ENCODE assay signal across 8 cellular contexts in the genomic region with DNA sequence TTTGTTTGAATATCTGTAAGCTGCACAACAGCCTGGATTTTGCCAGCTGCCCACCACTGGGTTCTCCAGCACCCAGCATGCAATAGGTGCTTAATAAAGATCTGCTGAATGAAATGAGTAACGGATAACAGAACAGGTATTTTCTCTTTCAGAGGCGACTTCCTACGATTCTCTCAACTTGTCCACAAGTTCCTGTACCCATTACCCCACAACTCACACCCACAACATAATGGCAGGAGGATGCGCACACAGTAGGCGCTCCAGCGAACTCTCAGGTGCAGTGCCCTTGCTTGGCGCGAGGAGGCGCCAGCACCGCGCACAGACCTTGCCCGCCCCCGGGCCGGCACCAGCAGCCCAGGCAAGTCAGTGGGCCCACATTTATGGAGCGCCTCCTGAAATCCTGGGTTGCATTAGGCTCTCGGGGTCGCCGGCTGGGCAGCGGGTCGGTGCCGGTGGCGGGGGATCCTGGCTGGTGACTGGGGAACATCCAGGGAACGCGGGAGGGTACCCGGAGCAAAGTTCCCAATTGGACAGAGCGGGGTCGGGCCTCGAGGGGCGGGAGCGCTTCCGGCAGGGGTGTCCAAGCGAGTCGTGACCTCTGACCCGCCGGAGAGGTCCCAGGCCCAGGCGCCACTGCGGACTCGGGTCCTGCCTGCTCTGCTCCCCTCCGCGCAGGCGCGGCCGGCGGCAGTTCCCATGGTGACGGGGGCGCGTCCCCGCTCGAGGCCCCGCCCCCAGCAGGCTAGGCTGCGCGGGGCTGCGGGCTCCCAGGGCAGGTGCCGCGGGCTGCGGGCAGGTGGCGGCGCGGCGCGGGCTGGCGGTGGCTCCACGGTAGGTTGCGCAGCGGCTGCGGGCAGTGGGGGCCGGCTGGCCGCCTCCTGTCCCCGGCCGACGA. TPM values are rescaled to one million over a fixed set of nuclear protein-coding genes. Genes with fewer than 3 reads are reported as not detected.
A peak's percentile ranks its signal among the peaks of the same experiment; 100 is the strongest.
DNase-seq lines count a peak whose midpoint lies in the region; ATAC-seq and TF ChIP-seq lines count a peak whose summit lies in the region.

A gene (plus strand): TSS at position 775 of the 895 bp plus-strand sequence. CDS start 75,284 bp downstream, outside the sequence.

- H3K4me3 ChIP-seq in Caco-2 (ENCODE audit: low read depth, low read length) (peak within 1 kb of the TSS; percentile 96), iPS DF 6.9 (ENCODE audit: low read length) (peak within 1 kb of the TSS; percentile 60)

- H3K4me3 Mint-ChIP-seq in Caco-2 (ENCODE audit: unreplicated experiment), result peak within 1 kb of the TSS; percentile 99
- peak within 1 kb of the TSS; percentile 90 to 99 (median 96) for H3K4me3 Mint-ChIP-seq in brain

- peak; percentile 93 to 97 for DNase-seq in Caco-2
- peak; percentile 37 for DNase-seq in H4 (ENCODE audit: low spot score)
- DNase-seq in NCI-H2107 (lab: John Stamatoyannopoulos, UW), result peak; percentile 37
- DNase-seq in UCSD-AML1 (lab: John Stamatoyannopoulos, UW; ENCODE audit: unreplicated experiment), result peak; percentile 86
- peak; percentile 88 for DNase-seq in iPS DF 6.9 (ENCODE audit: low read depth, low spot score)
- DNase-seq in sciatic nerve (ENCODE audit: low spot score), result peak; percentile 93

- POLR2A ChIA-PET in Caco-2 (lab: Charles Lee), result no interaction called here

- no CpG with 5 or more reads among the region's 71 CpGs for WGBS in iPS DF 6.9 (ENCODE audit: insufficient coverage, insufficient read length)

- peak; percentile 96 for ATAC-seq in sciatic nerve
- ATAC-seq in GM18861 (IDR thresholded peaks at IDR 0.05; ENCODE audit: unreplicated experiment), result no peak

- H3K4me1 Mint-ChIP-seq in Caco-2 (ENCODE audit: low read depth, unreplicated experiment) (peaks cover 8% of the 10 kb centered on the region), brain (peaks cover 33% of the 10 kb centered on the region)

- H3K36me3 ChIP-seq in Caco-2 (ENCODE audit: control insufficient read depth, insufficient read depth, low read length), result no peaks in the 10 kb centered on the region
- no peaks in the 10 kb centered on the region for H3K36me3 ChIP-seq in iPS DF 6.9 (ENCODE audit: control insufficient read depth, insufficient read depth, low read length)

- intact Hi-C loops in Caco-2 (cut with micrococcal nuclease; ENCODE audit: unreplicated experiment) (loop anchor here (1.0 to 5.0 kb wide), 2 partner anchors 75 to 96 kb away; no protein-coding TSS in a partner anchor), sciatic nerve (cut with DNase I) (loop anchor here (5.0 kb wide), 1 partner anchor 100 kb away; no protein-coding TSS in a partner anchor)

- no peaks in the 10 kb centered on the region for H3K9me3 Mint-ChIP-seq in Caco-2 (ENCODE audit: unreplicated experiment)
- H3K9me3 Mint-ChIP-seq in brain, result no peaks in the 10 kb centered on the region

- peak within 1 kb of the TSS; percentile 99 for H3K27ac Mint-ChIP-seq in Caco-2 (ENCODE audit: unreplicated experiment)
- peak within 1 kb of the TSS; percentile 89 to 97 (median 92) for H3K27ac Mint-ChIP-seq in brain

- H3K9me3 ChIP-seq in Caco-2, result no peaks in the 10 kb centered on the region
- no peaks in the 10 kb centered on the region for H3K9me3 ChIP-seq in iPS DF 6.9 (ENCODE audit: control insufficient read depth, insufficient read depth, low read length)

- CTCF ChIA-PET in Caco-2 (lab: Charles Lee), result interaction anchor here (1.9 to 2.8 kb wide), 2 partner anchors 97 to 105 kb away, joined by 7 to 9 read pairs; no protein-coding TSS in a partner anchor

- no peak within 1 kb of the TSS for H3K27ac ChIP-seq in iPS DF 6.9 (ENCODE audit: low read length)

- H3K27me3 Mint-ChIP-seq in Caco-2 (ENCODE audit: insufficient read depth, unreplicated experiment) (no peaks in the 10 kb centered on the region), brain (peaks cover 8% of the 10 kb centered on the region)

- H3K27me3 ChIP-seq in Caco-2 (replicated peaks; ENCODE audit: control insufficient read depth, insufficient read depth, low read length), result no peaks in the 10 kb centered on the region
- no peaks in the 10 kb centered on the region for H3K27me3 ChIP-seq in iPS DF 6.9 (ENCODE audit: control insufficient read depth, insufficient read depth, low read length)

- H3K4me1 ChIP-seq in Caco-2 (peaks cover 16% of the 10 kb centered on the region), iPS DF 6.9 (ENCODE audit: control insufficient read depth, insufficient read depth, low read length) (0 out of 2 replicates have a peak, but pooled peaks cover 6% of the 10 kb centered on the region)

- H3K36me3 Mint-ChIP-seq in Caco-2 (ENCODE audit: insufficient read depth, unreplicated experiment), result peaks cover 26% of the 10 kb centered on the region
- H3K36me3 Mint-ChIP-seq in brain, result no peaks in the 10 kb centered on the region

- BruUV-seq in Caco-2 (replicated peaks; lab: Mats Ljungman, UMichigan), result no TSS peak

- TF ChIP-seq CTCF in Caco-2 (IDR thresholded peaks at IDR 0.05; ENCODE audit: insufficient read depth in 1 of 2, low read depth in 1 of 2, low read length in 1 of 2, severe bottlenecking in 1 of 2, unreplicated experiment in 1 of 2) (peak; percentile 84 to 86), brain (conservative IDR thresholded peaks at IDR 0.05) (peak; percentile 99 to 100)

RNA-seq across cellular contexts. Expression of the gene that starts here (rescaled TPM):
- total RNA-seq in Caco-2 (2022) (28.6 and 34.7 TPM in 2 replicates), sciatic nerve (65.1 TPM)
- total RNA-seq in H4 (2014; rRNA removed; shearing (Covaris generic)), result 1.7 and 3.2 TPM in 2 replicates
- 8.6 TPM for polyA plus RNA-seq in brain (ENCODE audit: insufficient read depth, low read depth, low replicate concordance)

Comparison
In these comparisons a context has a peak if more than half of its experiments do, and no peak if none do; other contexts are left out.
1. DNase-seq: peak in every context shown above with its lines; median percentile 95 in Caco-2; 93 in sciatic nerve; 88 in iPS DF 6.9; 86 in UCSD-AML1; 37 in H4; 37 in NCI-H2107.